ENCODE assay signal across 28 cellular contexts in the genomic region with DNA sequence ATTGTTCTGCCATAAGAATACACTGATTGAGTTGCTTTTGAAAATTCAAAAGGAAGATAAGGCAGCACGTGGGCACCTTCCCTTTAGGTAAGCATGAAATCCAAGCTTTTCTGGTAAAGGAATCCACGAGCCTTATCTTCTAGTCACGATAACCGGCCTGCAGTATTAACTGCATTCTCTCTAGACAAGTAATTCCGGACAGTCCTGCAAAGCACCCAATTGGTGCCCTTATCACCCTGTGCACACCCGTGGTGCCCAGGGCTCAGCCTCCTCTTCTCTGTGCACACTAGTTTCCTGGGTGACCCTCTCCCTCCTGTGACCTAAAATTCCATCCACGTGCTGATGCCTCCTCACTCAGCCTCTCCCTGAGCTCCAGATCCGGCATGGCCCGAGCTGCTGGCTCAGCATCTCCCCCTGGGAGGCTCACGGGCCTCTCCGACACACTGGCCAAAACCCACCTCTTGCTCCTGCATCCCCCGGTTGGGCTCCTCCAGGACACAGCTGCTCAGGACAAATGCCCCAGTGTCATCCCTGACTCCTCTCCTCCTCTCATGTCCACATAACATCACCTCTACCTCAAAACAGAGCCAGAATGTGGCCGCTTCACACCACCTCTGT.
DNase-seq lines count a peak whose midpoint lies in the region; ATAC-seq, FAIRE-seq and TF ChIP-seq lines count a peak whose summit lies in the region.
"Had no signal": no experiment of that assay in that cellular context is flagged by ENCODE, and none has a peak within 500 bp of the region (broad histone marks: within the 10 kb centered on the region; RNA-seq: fewer than 3 reads in every experiment).

No MANE protein-coding gene starts in this region.

- TF ChIP-seq POLR2A in breast epithelium (IDR thresholded peaks at IDR 0.05), result no peak

- peaks cover 55% of the 10 kb centered on the region for H3K4me1 Mint-ChIP-seq in HFFc6 (ENCODE audit: low read depth)
- H3K4me1 Mint-ChIP-seq in stimulated activated memory B cell treated with anti-CD40 and anti-IgM and Interleukin-4, amounts not matched to agents 10 μg/mL and 1 μg/mL and 100 μg/mL, for 72 hours, result peaks cover 50% of the 10 kb centered on the region

- 0 out of 2 replicates have a peak overlapping the region, but pooled peaks have one; percentile 2 for H3K27ac Mint-ChIP-seq in HFFc6
- peak overlapping the region; percentile 3 for H3K27ac Mint-ChIP-seq in stimulated activated memory B cell treated with anti-CD40 and anti-IgM and Interleukin-4, amounts not matched to agents 10 μg/mL and 1 μg/mL and 100 μg/mL, for 72 hours
- H3K27ac Mint-ChIP-seq: activated naive CD4-positive, alpha-beta T cell treated with anti-CD3 and anti-CD28 coated beads, Interleukin-2, amount 50 U/mL, for 72 hours; activated T-helper 2 cell treated with anti-CD3 and anti-CD28 coated beads, Interferon-gamma antibody, Interleukin-2, Interleukin-4, amounts not matched to agents 10 μg/mL and 5 μg/mL and 100 μg/mL, durations not matched to agents 14 hours and 24 hours and 36 hours had no signal

- intact Hi-C loops in breast epithelium (cut with DNase I; ENCODE audit: low total_unique reads), result no loop called here

- peaks cover 0 to 25% of the 10 kb centered on the region in 2 donors for H3K4me1 ChIP-seq in breast epithelium
- H3K4me1 ChIP-seq: uterus had no signal

- FAIRE-seq in bronchial epithelial cell (lab: Jason Lieb, UNC), result peak; percentile 72
- FAIRE-seq: GM12892, islet of Langerhans had no signal

- DNase-seq in HFFc6 (no peak), bronchial epithelial cell (ENCODE audit: low read depth) (no peak), islet precursor cell (peak; percentile 48), breast epithelium (ENCODE audit: low spot score in 2 of 2) (no peak), GM19238 (ENCODE audit: insufficient read length, low spot score) (no peak)
- DNase-seq: activated CD4-positive, alpha-beta T cell treated with anti-CD3 and anti-CD28 coated beads, Interleukin-2, amount 50 U/mL, for 4 hours; activated CD8-positive, alpha-beta memory T cell treated with anti-CD3 and anti-CD28 coated beads, Interleukin-2, amount 50 U/mL, for 48 hours; anterior cingulate cortex; caudate nucleus; CD4-positive, CD25-positive, alpha-beta regulatory T cell; GOT3; mucosa of descending colon; NCI-H1105; NCI-H2029 treated with DMSO at 0.1 percent for 48 hours; NCI-H2227 treated with DMSO at 0.1 percent for 48 hours; stimulated activated CD4-positive, alpha-beta T cell treated with anti-CD3 and anti-CD28 coated beads, Interleukin-4, amount 100 ng/mL, for 1 hour; stimulated activated naive CD4-positive, alpha-beta T cell; uterus had no signal

- peaks cover 1% of the 10 kb centered on the region; the same call in 1 of the 2 replicates for H3K27me3 Mint-ChIP-seq in HFFc6 (ENCODE audit: insufficient read depth)
- no peaks in the 10 kb centered on the region for H3K27me3 Mint-ChIP-seq in stimulated activated memory B cell treated with anti-CD40 and anti-IgM and Interleukin-4, amounts not matched to agents 10 μg/mL and 1 μg/mL and 100 μg/mL, for 72 hours
- H3K27me3 Mint-ChIP-seq: CD4-positive, CD25-positive, alpha-beta regulatory T cell had no signal

- H3K27ac ChIP-seq in breast epithelium, result peak overlapping the region in 1 of 2 donors; percentile 16
- H3K27ac ChIP-seq: parathyroid adenoma, SJSA1, uterus had no signal

- no peaks in the 10 kb centered on the region for H3K36me3 ChIP-seq in bronchial epithelial cell (ENCODE audit: control insufficient read depth, insufficient read depth, low read length)
- H3K36me3 ChIP-seq in breast epithelium, result no peaks in the 10 kb centered on the region
- H3K36me3 ChIP-seq: right atrium auricular region, uterus had no signal

- no peaks in the 10 kb centered on the region for H3K9me3 ChIP-seq in breast epithelium
- H3K9me3 ChIP-seq: mucosa of descending colon, right atrium auricular region, uterus had no signal

- no peak for TF ChIP-seq CTCF in HFFc6 (IDR thresholded peaks at IDR 0.05)
- TF ChIP-seq CTCF in bronchial epithelial cell (IDR thresholded peaks at IDR 0.05; ENCODE audit: insufficient read depth, low read length, severe bottlenecking), result no peak
- no peak for TF ChIP-seq CTCF in breast epithelium (IDR thresholded peaks at IDR 0.05)

- ATAC-seq in stimulated activated memory B cell treated with anti-CD40 and anti-IgM and Interleukin-4, amounts not matched to agents 10 μg/mL and 1 μg/mL and 100 μg/mL, for 72 hours, result no peak
- no peak for ATAC-seq in GM18868 (IDR thresholded peaks at IDR 0.05; ENCODE audit: unreplicated experiment)
- ATAC-seq: activated naive CD4-positive, alpha-beta T cell treated with anti-CD3 and anti-CD28 coated beads, Interleukin-2, amount 50 U/mL, for 72 hours; mucosa of descending colon had no signal

- H3K4me3 Mint-ChIP-seq in HFFc6, result no peak overlapping the region
- no peak overlapping the region for H3K4me3 Mint-ChIP-seq in stimulated activated memory B cell treated with anti-CD40 and anti-IgM and Interleukin-4, amounts not matched to agents 10 μg/mL and 1 μg/mL and 100 μg/mL, for 72 hours
- H3K4me3 Mint-ChIP-seq: CD4-positive, CD25-positive, alpha-beta regulatory T cell; nephron had no signal

- H3K4me3 ChIP-seq in bronchial epithelial cell (ENCODE audit: low read depth, low read length), result no peak overlapping the region
- H3K4me3 ChIP-seq in breast epithelium, result no peak overlapping the region
- H3K4me3 ChIP-seq: mucosa of descending colon, right atrium auricular region, SJSA1, uterus had no signal

- no peaks in the 10 kb centered on the region for H3K9me3 Mint-ChIP-seq in HFFc6
- H3K9me3 Mint-ChIP-seq in stimulated activated memory B cell treated with anti-CD40 and anti-IgM and Interleukin-4, amounts not matched to agents 10 μg/mL and 1 μg/mL and 100 μg/mL, for 72 hours, result peaks cover 4% of the 10 kb centered on the region
- H3K9me3 Mint-ChIP-seq: activated naive CD4-positive, alpha-beta T cell treated with anti-CD3 and anti-CD28 coated beads, Interleukin-2, amount 50 U/mL, for 72 hours; activated T-helper 2 cell treated with anti-CD3 and anti-CD28 coated beads, Interferon-gamma antibody, Interleukin-2, Interleukin-4, amounts not matched to agents 10 μg/mL and 5 μg/mL and 100 μg/mL, durations not matched to agents 14 hours and 24 hours and 36 hours; nephron had no signal

- H3K27me3 ChIP-seq in bronchial epithelial cell (ENCODE audit: control insufficient read depth, insufficient read depth, low read length) (no peaks in the 10 kb centered on the region), breast epithelium (no peaks in the 10 kb centered on the region)
- H3K27me3 ChIP-seq: right atrium auricular region, SJSA1, uterus had no signal

- H3K36me3 Mint-ChIP-seq in HFFc6 (ENCODE audit: low read depth), result peaks cover 25% of the 10 kb centered on the region
- H3K36me3 Mint-ChIP-seq in stimulated activated memory B cell treated with anti-CD40 and anti-IgM and Interleukin-4, amounts not matched to agents 10 μg/mL and 1 μg/mL and 100 μg/mL, for 72 hours, result peaks cover 31% of the 10 kb centered on the region
- H3K36me3 Mint-ChIP-seq: activated naive CD4-positive, alpha-beta T cell treated with anti-CD3 and anti-CD28 coated beads, Interleukin-2, amount 50 U/mL, for 72 hours had no signal
